In genomic region chr22:33409134-33409533, GRCh38 we compare ENCODE assay signal across 26 cellular contexts.
"Had no signal": no experiment of that assay in that cellular context is flagged by ENCODE, and none has a peak within 500 bp of the region (broad histone marks: within the 10 kb centered on the region; RNA-seq: fewer than 3 reads in every experiment).

No MANE protein-coding gene starts in this region.

- H3K36me3 ChIP-seq: tibial nerve had no signal

- H3K4me1 ChIP-seq: tibial nerve had no signal

- H3K4me3 ChIP-seq: tibial nerve had no signal

- H3K27me3 Mint-ChIP-seq: naive B cell had no signal

- H3K27ac Mint-ChIP-seq: mesothelial cell of epicardium; naive B cell; nephron progenitor cell; T-helper 2 cell treated with Interferon-gamma antibody and Interleukin-4, amounts not matched to agents 5 μg/mL and 100 μg/mL, for 36 hours had no signal

- H3K27me3 ChIP-seq: tibial nerve had no signal

- H3K4me3 Mint-ChIP-seq: mesothelial cell of epicardium; naive B cell; nephron progenitor cell; T-helper 2 cell treated with Interferon-gamma antibody and Interleukin-4, amounts not matched to agents 5 μg/mL and 100 μg/mL, for 36 hours had no signal

- H3K9me3 Mint-ChIP-seq: mesothelial cell of epicardium, nephron progenitor cell had no signal

- DNase-seq: activated CD4-positive, alpha-beta T cell treated with anti-CD3 and anti-CD28 coated beads for 48 hours; activated CD4-positive, alpha-beta T cell treated with anti-CD3 and anti-CD28 coated beads, Interleukin-2, amount 50 U/mL, for 48 hours; activated CD8-positive, alpha-beta memory T cell treated with anti-CD3 and anti-CD28 coated beads for 24 hours; activated gamma-delta T cell; activated naive CD4-positive, alpha-beta T cell treated with anti-CD3 and anti-CD28 coated beads, Interleukin-2, amount 50 U/mL, for 16 hours; activated T-cell treated with anti-CD3 and anti-CD28 coated beads, Interleukin-2, amount 50 U/mL, for 1 hour; amniotic stem cell; caudate nucleus; cortex of kidney; foreskin fibroblast; kidney; left colon; mammary epithelial cell; naive B cell; nephron progenitor cell; right cardiac atrium; stimulated activated CD4-positive, alpha-beta T cell treated with anti-CD3 and anti-CD28 coated beads, Interleukin-2, amount 100 ng/mL, for 48 hours; stimulated activated naive CD4-positive, alpha-beta T cell treated with Interleukin-2 at 50 U/mL for 16 hours; T-helper 1 cell had no signal

- ATAC-seq: activated CD4-positive, CD25-positive, alpha-beta regulatory T cell treated with anti-CD3 and anti-CD28 coated beads, Interleukin-2, amount 50 U/mL, for 24 hours; esophagus mucosa; left colon; right cardiac atrium had no signal

- FAIRE-seq: astrocyte, kidney had no signal

- H3K4me1 Mint-ChIP-seq: mesothelial cell of epicardium had no signal

- H3K27ac ChIP-seq: tibial nerve, VCaP had no signal

- H3K36me3 Mint-ChIP-seq: mesothelial cell of epicardium had no signal
